ENCODE assay signal across 10 cellular contexts in genomic region chr7:135672560-135673359, GRCh38. TPM values are rescaled to one million over a fixed set of nuclear protein-coding genes. Genes with fewer than 3 reads are reported as not detected.
DNase-seq lines count a peak whose midpoint lies in the region; ATAC-seq and TF ChIP-seq lines count a peak whose summit lies in the region.
"Had no signal": no experiment of that assay in that cellular context is flagged by ENCODE, and none has a peak within 500 bp of the region (broad histone marks: within the 10 kb centered on the region; RNA-seq: fewer than 3 reads in every experiment).

No MANE protein-coding gene starts in this region.

- peaks cover 33% of the 10 kb centered on the region for H3K36me3 ChIP-seq in OCI-LY7 (ENCODE audit: insufficient read depth, low read length)

- no peak overlapping the region for H3K4me2 ChIP-seq in OCI-LY7 (ENCODE audit: low read length)

- H3K9me2 ChIP-seq in OCI-LY7 (ENCODE audit: insufficient read depth, low read length) = no peaks in the 10 kb centered on the region

- no peaks in the 10 kb centered on the region for H3K79me2 ChIP-seq in OCI-LY7 (ENCODE audit: insufficient read depth, low read depth, low read length)

- BruUV-seq in OCI-LY7 (replicated peaks; lab: Mats Ljungman, UMichigan) = no TSS peak

- intact Hi-C loops in OCI-LY7 (cut with micrococcal nuclease; ENCODE audit: unreplicated experiment) = loop anchor here (10.0 kb wide), 1 partner anchor 332 kb away; no protein-coding TSS in a partner anchor

- H3K4me3 Mint-ChIP-seq in mesothelial cell of epicardium = no peak overlapping the region
- H3K4me3 Mint-ChIP-seq: T-helper 1 cell treated with Interleukin-12 subunit alpha and Interleukin-12 subunit beta and Interleukin-4 antibody, amounts not matched to agents 30 μg/mL and 1 μg/mL, for 36 hours had no signal

- H2AFZ ChIP-seq in OCI-LY7 (ENCODE audit: low read length) = no peak overlapping the region

- H3K9me3 Mint-ChIP-seq in mesothelial cell of epicardium = peaks cover 4% of the 10 kb centered on the region
- H3K9me3 Mint-ChIP-seq: T-helper 1 cell treated with Interleukin-12 subunit alpha and Interleukin-12 subunit beta and Interleukin-4 antibody, amounts not matched to agents 30 μg/mL and 1 μg/mL, for 36 hours had no signal

- peaks cover 16% of the 10 kb centered on the region for H3K4me1 Mint-ChIP-seq in mesothelial cell of epicardium

- no peak overlapping the region for H3K27ac ChIP-seq in OCI-LY7 (ENCODE audit: low read depth, low read length, poor library complexity, severe bottlenecking)

- peak; percentile 69 for DNase-seq in D341Med (ENCODE audit: low spot score)
- peak; percentile 60 for DNase-seq in HT1080 (ENCODE audit: low read depth)
- DNase-seq in OCI-LY7 (ENCODE audit: low spot score) = peak; percentile 50
- DNase-seq in dermis microvascular lymphatic vessel endothelial cell (ENCODE audit: low read depth in 2 of 2) = peak; percentile 68 to 84
- no peak for DNase-seq in mesothelial cell of epicardium (ENCODE audit: low spot score in 2 of 2, unreplicated experiment in 2 of 2)
- DNase-seq in stimulated activated CD4-positive, alpha-beta T cell treated with anti-CD3 and anti-CD28 coated beads, Interleukin-12 subunit alpha, Interleukin-12 subunit beta, amount 100 ng/mL, for 4 hours = no peak
- no peak for DNase-seq in activated effector memory CD4-positive, alpha-beta T cell treated with anti-CD3 and anti-CD28 coated beads, Interleukin-2, amount 50 U/mL, for 16 hours

- H3K27ac Mint-ChIP-seq in mesothelial cell of epicardium = peak overlapping the region; percentile 75
- H3K27ac Mint-ChIP-seq: T-helper 1 cell treated with Interleukin-12 subunit alpha and Interleukin-12 subunit beta and Interleukin-4 antibody, amounts not matched to agents 30 μg/mL and 1 μg/mL, for 36 hours had no signal

- TF ChIP-seq CTCF in OCI-LY7 (conservative IDR thresholded peaks at IDR 0.05; ENCODE audit: low read length) (peak; percentile 91), mesothelial cell of epicardium (IDR thresholded peaks at IDR 0.05; ENCODE audit: unreplicated experiment) (peak; percentile 85)

- H3K36me3 Mint-ChIP-seq in mesothelial cell of epicardium = peaks cover 22% of the 10 kb centered on the region

- no peaks in the 10 kb centered on the region for H4K20me1 ChIP-seq in OCI-LY7 (ENCODE audit: insufficient read depth, low read length)

- H3K27me3 Mint-ChIP-seq in mesothelial cell of epicardium (ENCODE audit: low read depth) = no peaks in the 10 kb centered on the region

- CTCF ChIA-PET in OCI-LY7 (lab: Charles Lee; ENCODE audit: unreplicated experiment) = no interaction called here

- no peaks in the 10 kb centered on the region for H3K4me1 ChIP-seq in OCI-LY7 (ENCODE audit: insufficient read depth, low read length, poor library complexity, severe bottlenecking)

- ATAC-seq in GM19455 (IDR thresholded peaks at IDR 0.05; ENCODE audit: unreplicated experiment) = peak; percentile 87

- POLR2A ChIA-PET in OCI-LY7 (lab: Charles Lee) = interaction anchor here (1.0 kb wide), 1 partner anchor 11 kb away, joined by 3 read pairs; no protein-coding TSS in a partner anchor

- H3K9me3 ChIP-seq in OCI-LY7 (ENCODE audit: low read length) = peaks cover 16% of the 10 kb centered on the region

- H3K4me3 ChIP-seq in OCI-LY7 (ENCODE audit: low read depth, low read length, poor library complexity, severe bottlenecking) = no peak overlapping the region

RNA-seq across cellular contexts. Expression of gene STMP1, which starts 10.4 kb away (rescaled TPM):
- 9.0 and 9.3 TPM in 2 replicates for total RNA-seq in HT1080 (2014; rRNA removed; shearing (Covaris generic))
- polyA plus RNA-seq in HT1080 (2015; cell fraction: cytosol; rRNA removed) = 41.2 and 44.5 TPM in 2 replicates
- 12.7 and 17.2 TPM in 2 replicates for polyA plus RNA-seq in HT1080 (2015; cell fraction: nucleus; rRNA removed)
- total RNA-seq in OCI-LY7 (2014; rRNA removed; shearing (Covaris generic)) = 7.4 and 8.0 TPM in 2 replicates
- total RNA-seq in OCI-LY7 (2022) (24.4 and 29.7 TPM in 2 replicates), dermis microvascular lymphatic vessel endothelial cell (5.3 and 5.7 TPM in 2 replicates), mesothelial cell of epicardium (46.3 to 48.6 TPM (median 47.7 TPM) in 3 replicates)

RNA-seq across cellular contexts. Expression of gene SLC13A4, which starts 55.2 kb away (rescaled TPM):
- not detected in 2 replicates for total RNA-seq in HT1080 (2014; rRNA removed; shearing (Covaris generic))
- polyA plus RNA-seq in HT1080 (2015; cell fraction: cytosol; rRNA removed) = not detected in 2 replicates
- polyA plus RNA-seq in HT1080 (2015; cell fraction: nucleus; rRNA removed) = 0.03 TPM in 1 of 2 replicates, not detected in the other
- total RNA-seq in OCI-LY7 (2014; rRNA removed; shearing (Covaris generic)) = not detected in 2 replicates
- not detected in 2 replicates for total RNA-seq in OCI-LY7 (2022)
- not detected in 2 replicates for total RNA-seq in dermis microvascular lymphatic vessel endothelial cell
- 0.09 to 0.14 TPM in 2 of 3 replicates, not detected in the other for total RNA-seq in mesothelial cell of epicardium
- total RNA-seq: pulmonary artery endothelial cell had no signal

Comparison
In these comparisons a context has a peak if more than half of its experiments do, and no peak if none do; other contexts are left out.
1. DNase-seq: peak in D341Med (single experiment), HT1080 (single experiment), OCI-LY7 (single experiment) and dermis microvascular lymphatic vessel endothelial cell (2 of 2); none in mesothelial cell of epicardium (0 of 2), stimulated activated CD4-positive, alpha-beta T cell treated with anti-CD3 and anti-CD28 coated beads, Interleukin-12 subunit alpha, Interleukin-12 subunit beta, amount 100 ng/mL, for 4 hours (single experiment) and activated effector memory CD4-positive, alpha-beta T cell treated with anti-CD3 and anti-CD28 coated beads, Interleukin-2, amount 50 U/mL, for 16 hours (single experiment).